Comparison of ENCODE assay signal across 8 cellular contexts in the genomic region with DNA sequence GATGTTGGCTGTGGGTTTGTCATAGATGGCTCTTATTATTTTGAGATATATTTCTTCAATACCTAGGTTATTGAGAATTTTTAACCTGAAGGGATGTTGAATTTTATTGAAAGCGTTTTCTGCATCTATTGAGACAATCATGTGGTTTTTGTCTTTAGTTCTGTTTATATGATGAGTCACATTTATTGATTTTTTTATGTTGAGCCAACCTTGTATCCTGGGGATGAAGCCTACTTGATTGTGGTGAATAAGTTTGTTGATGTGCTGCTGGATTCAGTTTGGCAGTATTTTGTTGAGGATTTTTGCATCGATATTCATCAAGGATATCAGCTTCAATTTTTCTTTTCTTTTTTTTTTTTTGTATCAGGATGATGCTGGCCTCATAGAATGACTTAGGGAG.
"Had no signal": no experiment of that assay in that cellular context is flagged by ENCODE, and none has a peak within 500 bp of the region (broad histone marks: within the 10 kb centered on the region; RNA-seq: fewer than 3 reads in every experiment).

No MANE protein-coding gene starts in this region.

- DNase-seq: GM23248, GOT3, H7, IMR-90, KG1 had no signal

- ATAC-seq: K562 had no signal

- H3K9ac ChIP-seq: GM23248 had no signal

- H3K4me3 ChIP-seq: GM23248, HAP-1, K562 had no signal

- H2AFZ ChIP-seq: GM23248 had no signal

- H3K27ac ChIP-seq: GM23248, HL-60 had no signal

- H3K36me3 ChIP-seq: HAP-1 had no signal

- H3K4me1 ChIP-seq: HAP-1 had no signal

- FAIRE-seq: K562 had no signal
